9 cellular contexts compared by ENCODE assay signal in the genomic region with DNA sequence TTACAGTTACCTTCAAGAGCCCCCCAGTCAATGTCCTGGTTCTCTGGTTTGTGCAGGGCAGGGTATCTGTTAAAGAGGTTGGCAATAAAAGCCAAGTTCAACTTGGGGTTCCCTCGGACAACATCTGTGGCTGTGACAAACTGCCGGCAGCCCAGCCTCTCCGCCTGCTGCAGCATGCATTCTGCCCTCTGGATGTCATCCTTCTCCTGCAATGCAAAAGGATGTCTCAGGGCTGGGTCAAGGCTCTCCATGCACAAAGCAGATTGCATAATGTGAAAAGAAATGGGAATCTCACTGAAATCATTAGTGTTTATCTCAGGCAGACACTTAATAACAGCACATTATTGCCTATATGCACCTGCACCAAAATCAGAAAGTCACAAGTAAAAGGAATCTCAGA. TPM values are rescaled to one million over a fixed set of nuclear protein-coding genes. Genes with fewer than 3 reads are reported as not detected.
DNase-seq lines count a peak whose midpoint lies in the region; ATAC-seq and TF ChIP-seq lines count a peak whose summit lies in the region.
"Had no signal": no experiment of that assay in that cellular context is flagged by ENCODE, and none has a peak within 500 bp of the region (broad histone marks: within the 10 kb centered on the region; RNA-seq: fewer than 3 reads in every experiment).

No MANE protein-coding gene starts in this region.

- no peaks in the 10 kb centered on the region for H3K36me3 ChIP-seq in NT2/D1 (ENCODE audit: insufficient read depth, insufficient read length, low read length)

- H3K4me3 ChIP-seq in NT2/D1 (ENCODE audit: insufficient read length, low read depth), result no peak overlapping the region
- H3K4me3 ChIP-seq in fibroblast of the aortic adventitia (ENCODE audit: low read depth, low read length), result no peak overlapping the region
- H3K4me3 ChIP-seq in retinal pigment epithelial cell (ENCODE audit: low read length), result no peak overlapping the region

- peak; percentile 61 for TF ChIP-seq CTCF in fibroblast of the aortic adventitia (IDR thresholded peaks at IDR 0.05; ENCODE audit: insufficient read depth, low read length)
- TF ChIP-seq CTCF in retinal pigment epithelial cell (conservative IDR thresholded peaks at IDR 0.05; ENCODE audit: low read depth, low read length), result peak; percentile 11
- no peak for TF ChIP-seq CTCF in omental fat pad (IDR thresholded peaks at IDR 0.05)

- H3K27me3 ChIP-seq in NT2/D1 (ENCODE audit: insufficient read depth, insufficient read length), result no peaks in the 10 kb centered on the region

- 0 out of 2 replicates have a peak, but pooled peaks cover 4% of the 10 kb centered on the region for H3K9me3 ChIP-seq in NT2/D1 (ENCODE audit: insufficient read depth, low read length)

- H3K4me1 ChIP-seq in NT2/D1 (ENCODE audit: insufficient read depth, insufficient read length), result no peaks in the 10 kb centered on the region

- DNase-seq in NCI-H82 (lab: John Stamatoyannopoulos, UW) (peak; percentile 55), NCI-H82 treated with DMSO at 0.1 percent for 48 hours (lab: John Stamatoyannopoulos, UW; ENCODE audit: unreplicated experiment) (no peak), NT2/D1 (ENCODE audit: low read depth, low spot score) (peak; percentile 13), fibroblast of the aortic adventitia (ENCODE audit: low read depth) (peak; percentile 43), retinal pigment epithelial cell (ENCODE audit: low read depth) (no peak), OCI-M2 (lab: John Stamatoyannopoulos, UW; ENCODE audit: unreplicated experiment) (no peak), omental fat pad (ENCODE audit: low spot score) (no peak)

- no peak overlapping the region for H3K9ac ChIP-seq in NT2/D1 (ENCODE audit: insufficient read length, low read depth)

- ATAC-seq in HG02571 (IDR thresholded peaks at IDR 0.05; ENCODE audit: unreplicated experiment), result no peak
- no peak for ATAC-seq in omental fat pad (ENCODE audit: low FRiP score)

RNA-seq across cellular contexts. Expression of a gene that starts 35.1 kb away (rescaled TPM):
- total RNA-seq in fibroblast of the aortic adventitia (ENCODE audit: low replicate concordance) (0.25 and 0.99 TPM in 2 replicates), omental fat pad (100 to 1,000 TPM in 3 of 4 donors, 10 to 100 TPM in 1; 61.0 to 325 (median 142) TPM)

RNA-seq across cellular contexts. Expression of a gene that starts 42.1 kb away (rescaled TPM):
- total RNA-seq in fibroblast of the aortic adventitia (ENCODE audit: low replicate concordance), result not detected in 2 replicates
- total RNA-seq in omental fat pad, result not detected
- total RNA-seq: activated CD8-positive, alpha-beta memory T cell treated with anti-CD3 and anti-CD28 coated beads for 36 hours had no signal

Comparison
In these comparisons a context has a peak if more than half of its experiments do, and no peak if none do; other contexts are left out.
1. DNase-seq: peak in NCI-H82 (single experiment), NT2/D1 (single experiment) and fibroblast of the aortic adventitia (single experiment); none in NCI-H82 treated with DMSO at 0.1 percent for 48 hours (single experiment), retinal pigment epithelial cell (single experiment), OCI-M2 (single experiment) and omental fat pad (single experiment).
2. CTCF ChIP-seq: peak in fibroblast of the aortic adventitia (single experiment) and retinal pigment epithelial cell (single experiment); none in omental fat pad (0 of 3).
3. RNA of a gene that starts 35.1 kb away (total RNA-seq): 61.0 to 325 TPM in omental fat pad; 0.25 to 0.99 TPM in fibroblast of the aortic adventitia; every median in the first group is over 10 times any median in the second.